Comparison of ENCODE assay signal across 17 cellular contexts in the genomic region with DNA sequence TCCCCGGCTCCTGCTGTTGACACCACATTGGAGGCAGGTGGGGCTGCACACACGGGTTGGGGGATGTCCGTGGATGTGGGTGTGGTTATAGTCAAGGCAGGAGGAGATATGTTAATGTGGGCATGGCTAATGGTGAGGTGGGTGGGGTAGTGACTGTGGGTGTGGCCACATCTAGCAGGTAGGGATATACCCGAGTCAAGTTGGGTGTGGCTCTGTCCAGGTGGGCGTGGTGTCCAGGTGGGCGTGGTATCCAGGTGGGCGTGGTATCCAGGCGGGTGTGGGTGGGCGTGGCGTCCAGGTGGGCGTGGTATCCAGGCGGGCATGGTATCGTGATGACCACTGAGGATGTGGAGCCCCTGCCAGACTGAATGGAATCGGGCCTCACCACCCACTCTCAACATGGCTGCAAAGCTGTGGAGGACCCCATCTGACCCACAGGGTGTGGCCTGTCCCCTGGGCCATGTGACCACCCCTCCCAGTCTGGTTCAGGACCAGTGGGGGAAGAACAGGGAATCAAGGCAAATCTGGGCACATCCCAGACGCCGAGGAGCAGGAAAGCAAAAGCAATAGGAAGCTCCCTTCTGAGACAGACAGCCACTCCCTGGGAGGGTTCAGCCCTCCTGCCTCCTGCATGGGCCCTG. TPM values are rescaled to one million over a fixed set of nuclear protein-coding genes. Genes with fewer than 3 reads are reported as not detected.
DNase-seq lines count a peak whose midpoint lies in the region; ATAC-seq, FAIRE-seq and TF ChIP-seq lines count a peak whose summit lies in the region.
"Had no signal": no experiment of that assay in that cellular context is flagged by ENCODE, and none has a peak within 500 bp of the region (broad histone marks: within the 10 kb centered on the region; RNA-seq: fewer than 3 reads in every experiment).

No MANE protein-coding gene starts in this region.

- no CpG with 5 or more reads among the region's 16 CpGs for WGBS in mesendoderm (ENCODE audit: extremely low coverage, insufficient coverage, low lambda C conversion rate)

- H2BK15ac ChIP-seq in mesendoderm (replicated peaks; ENCODE audit: low read depth) = no peak overlapping the region

- H3K4me1 ChIP-seq in HEK293 (ENCODE audit: control insufficient read depth, insufficient read depth, low read length) (no peaks in the 10 kb centered on the region), mesendoderm (ENCODE audit: control insufficient read depth, low read depth, low read length) (no peaks in the 10 kb centered on the region)
- H3K4me1 ChIP-seq: HAP-1, sigmoid colon had no signal

- TF ChIP-seq CTCF in HEK293 (tag by site-specific recombination; IDR thresholded peaks at IDR 0.05) (no peak), RWPE1 (conservative IDR thresholded peaks at IDR 0.05; ENCODE audit: low read depth) (no peak)

- no peak overlapping the region for H4K5ac ChIP-seq in mesendoderm (ENCODE audit: low read length)

- no peak overlapping the region for H3K18ac ChIP-seq in mesendoderm (ENCODE audit: low read length)

- H3K27ac ChIP-seq in HEK293 (ENCODE audit: extremely low read depth, low read depth, low read length) (no peak overlapping the region), RWPE1 (no peak overlapping the region; the same call in 1 of the 2 replicates), mesendoderm (ENCODE audit: low read depth, low read length) (no peak overlapping the region)
- H3K27ac ChIP-seq: 22Rv1, sigmoid colon had no signal

- CTCF ChIA-PET in HEK293 (lab: Yijun Ruan, JAX) = no interaction called here
- CTCF ChIA-PET in RWPE1 (lab: Yijun Ruan, JAX) = interaction anchor here (0.6 kb wide), 1 partner anchor 15 kb away, joined by 3 read pairs; no protein-coding TSS in a partner anchor

- DNase-seq in DMS53 (lab: John Stamatoyannopoulos, UW) (peak; percentile 30), DMS53 treated with DMSO at 0.1 percent for 48 hours (lab: John Stamatoyannopoulos, UW; ENCODE audit: unreplicated experiment) (no peak), RWPE1 (ENCODE audit: low spot score) (peak; percentile 41), mesendoderm (peak; percentile 59), RCC 7860 (ENCODE audit: low spot score) (no peak), NCI-H187 treated with DMSO at 0.1 percent for 48 hours (lab: John Stamatoyannopoulos, UW) (no peak)
- DNase-seq: activated CD4-positive, alpha-beta T cell treated with anti-CD3 and anti-CD28 coated beads, Interleukin-2, amount 50 U/mL, for 4 hours; activated effector memory CD4-positive, alpha-beta T cell treated with anti-CD3 and anti-CD28 coated beads, Interleukin-2, amount 50 U/mL, for 16 hours; COR-L47; dorsolateral prefrontal cortex; sigmoid colon; stimulated activated naive CD4-positive, alpha-beta T cell treated with Interleukin-2 at 50 U/mL for 16 hours; T-helper 2 cell had no signal

- no peaks in the 10 kb centered on the region for H3K79me1 ChIP-seq in mesendoderm (ENCODE audit: low read length)

- no peak overlapping the region for H4K8ac ChIP-seq in mesendoderm (ENCODE audit: low read depth, low read length)

- H2BK120ac ChIP-seq in mesendoderm (ENCODE audit: low read depth, low read length) = no peak overlapping the region

- no peak overlapping the region for H3K4me2 ChIP-seq in mesendoderm (ENCODE audit: low read length)

- H2BK5ac ChIP-seq in mesendoderm (ENCODE audit: low read length) = no peak overlapping the region

- no peak for FAIRE-seq in RCC 7860 (lab: Jason Lieb, UNC)

- POLR2A ChIA-PET in HEK293 (lab: Yijun Ruan, JAX) (no interaction called here), RWPE1 (lab: Yijun Ruan, JAX; ENCODE audit: low non-redundant PET) (no interaction called here)

- H3K79me2 ChIP-seq in mesendoderm (ENCODE audit: control insufficient read depth, insufficient read depth, low read length) = no peaks in the 10 kb centered on the region

- H3K56ac ChIP-seq in mesendoderm (ENCODE audit: low read length) = no peak overlapping the region

- H3K4ac ChIP-seq in mesendoderm (ENCODE audit: low read depth, low read length) = no peak overlapping the region

- no peak overlapping the region for H3K9ac ChIP-seq in mesendoderm (ENCODE audit: low read length)

- no peak overlapping the region for H2AK5ac ChIP-seq in mesendoderm (ENCODE audit: low read length)

- H3K4me3 ChIP-seq in HEK293 (ENCODE audit: low read depth, low read length) (no peak overlapping the region), mesendoderm (ENCODE audit: low read length) (no peak overlapping the region)
- H3K4me3 ChIP-seq: dorsolateral prefrontal cortex, HAP-1, sigmoid colon had no signal

- H3K27me3 ChIP-seq in mesendoderm (ENCODE audit: insufficient read depth, low read length, poor library complexity) = no peaks in the 10 kb centered on the region
- H3K27me3 ChIP-seq: dorsolateral prefrontal cortex, sigmoid colon had no signal

- no peak overlapping the region for H3K23ac ChIP-seq in mesendoderm (ENCODE audit: low read length)

- no peaks in the 10 kb centered on the region for H3K36me3 ChIP-seq in HEK293 (ENCODE audit: control insufficient read depth in 2 of 2, insufficient read depth in 1 of 2, low read length in 2 of 2)
- no peaks in the 10 kb centered on the region for H3K36me3 ChIP-seq in mesendoderm (ENCODE audit: control insufficient read depth, insufficient read depth, low read length)
- H3K36me3 ChIP-seq: HAP-1 had no signal

- H3K9me3 ChIP-seq in HEK293 (ENCODE audit: control insufficient read depth, insufficient read depth, low read depth, low read length) = no peaks in the 10 kb centered on the region
- H3K9me3 ChIP-seq: HAP-1, sigmoid colon had no signal

- no peak for ATAC-seq in GM19035 (IDR thresholded peaks at IDR 0.05; ENCODE audit: unreplicated experiment)

TF ChIP-seq in HEK293, 187 proteins besides CTCF, POLR2A, EP300 and RAD21 (continues in another document):
- TF ChIP-seq KLF1 (tag by site-specific recombination; IDR thresholded peaks at IDR 0.05) (peak; percentile 100), ZNF274 (IDR thresholded peaks at IDR 0.05; ENCODE audit: low read length) (no peak), ZNF274 (tag by site-specific recombination; IDR thresholded peaks at IDR 0.05; ENCODE audit: borderline replicate concordance) (no peak), ZNF266 (tag by site-specific recombination; IDR thresholded peaks at IDR 0.05; ENCODE audit: low read depth) (no peak), ZFHX2 (tag by site-specific recombination; conservative IDR thresholded peaks at IDR 0.05) (peak; percentile 71), KLF8 (tag by site-specific recombination; IDR thresholded peaks at IDR 0.05) (peak; percentile 99), ZNF791 (tag by site-specific recombination; IDR thresholded peaks at IDR 0.05) (no peak), ZNF670 (tag by site-specific recombination; IDR thresholded peaks at IDR 0.05; ENCODE audit: low read depth) (no peak), ZSCAN4 (tag by site-specific recombination; IDR thresholded peaks at IDR 0.05) (no peak), IKZF3 (tag by site-specific recombination; IDR thresholded peaks at IDR 0.05) (no peak), ZNF112 (tag by site-specific recombination; IDR thresholded peaks at IDR 0.05) (no peak), GLI4 (tag by site-specific recombination; IDR thresholded peaks at IDR 0.05) (no peak), ZNF426 (tag by site-specific recombination; IDR thresholded peaks at IDR 0.05) (no peak), BCL11A (tag by site-specific recombination; IDR thresholded peaks at IDR 0.05; ENCODE audit: low read depth) (no peak), ZNF600 (tag by site-specific recombination; IDR thresholded peaks at IDR 0.05) (no peak), KLF9 (tag by site-specific recombination; IDR thresholded peaks at IDR 0.05; ENCODE audit: low read depth) (peak; percentile 99), MZF1 (tag by site-specific recombination; IDR thresholded peaks at IDR 0.05; ENCODE audit: borderline replicate concordance) (no peak), WT1 (tag by site-specific recombination; IDR thresholded peaks at IDR 0.05) (no peak), ZNF132 (tag by site-specific recombination; IDR thresholded peaks at IDR 0.05; ENCODE audit: borderline replicate concordance) (no peak), ZBTB48 (tag by site-specific recombination; IDR thresholded peaks at IDR 0.05) (no peak), ZEB2 (tag by site-specific recombination; IDR thresholded peaks at IDR 0.05) (no peak), EGR2 (tag by site-specific recombination; IDR thresholded peaks at IDR 0.05; ENCODE audit: low read depth) (peak; percentile 85)
- TF ChIP-seq, protein P1, sequence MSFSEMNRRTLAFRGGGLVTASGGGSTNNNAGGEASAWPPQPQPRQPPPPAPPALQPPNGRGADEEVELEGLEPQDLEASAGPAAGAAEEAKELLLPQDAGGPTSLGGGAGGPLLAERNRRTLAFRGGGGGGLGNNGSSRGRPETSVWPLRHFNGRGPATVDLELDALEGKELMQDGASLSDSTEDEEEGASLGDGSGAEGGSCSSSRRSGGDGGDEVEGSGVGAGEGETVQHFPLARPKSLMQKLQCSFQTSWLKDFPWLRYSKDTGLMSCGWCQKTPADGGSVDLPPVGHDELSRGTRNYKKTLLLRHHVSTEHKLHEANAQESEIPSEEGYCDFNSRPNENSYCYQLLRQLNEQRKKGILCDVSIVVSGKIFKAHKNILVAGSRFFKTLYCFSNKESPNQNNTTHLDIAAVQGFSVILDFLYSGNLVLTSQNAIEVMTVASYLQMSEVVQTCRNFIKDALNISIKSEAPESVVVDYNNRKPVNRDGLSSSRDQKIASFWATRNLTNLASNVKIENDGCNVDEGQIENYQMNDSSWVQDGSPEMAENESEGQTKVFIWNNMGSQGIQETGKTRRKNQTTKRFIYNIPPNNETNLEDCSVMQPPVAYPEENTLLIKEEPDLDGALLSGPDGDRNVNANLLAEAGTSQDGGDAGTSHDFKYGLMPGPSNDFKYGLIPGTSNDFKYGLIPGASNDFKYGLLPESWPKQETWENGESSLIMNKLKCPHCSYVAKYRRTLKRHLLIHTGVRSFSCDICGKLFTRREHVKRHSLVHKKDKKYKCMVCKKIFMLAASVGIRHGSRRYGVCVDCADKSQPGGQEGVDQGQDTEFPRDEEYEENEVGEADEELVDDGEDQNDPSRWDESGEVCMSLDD (tag by site-specific recombination; IDR thresholded peaks at IDR 0.05) = no peak

RNA-seq across cellular contexts. Expression of gene MAN2B2, which starts 21.0 kb away (rescaled TPM):
- 1.3 TPM for polyA plus RNA-seq in mesendoderm (2013, experiment 1 of 2)
- polyA plus RNA-seq in mesendoderm (2013, experiment 2 of 2) = 1.3 TPM

RNA-seq across cellular contexts. Expression of gene MRFAP1, which starts 44.5 kb away (rescaled TPM):
- 311 TPM for polyA plus RNA-seq in mesendoderm (2013, experiment 1 of 2)
- polyA plus RNA-seq in mesendoderm (2013, experiment 2 of 2) = 301 TPM

Comparison
In these comparisons a context has a peak if more than half of its experiments do, and no peak if none do; other contexts are left out.
1. DNase-seq: peak in DMS53 (single experiment), RWPE1 (single experiment) and mesendoderm (single experiment); none in DMS53 treated with DMSO at 0.1 percent for 48 hours (single experiment), RCC 7860 (single experiment) and NCI-H187 treated with DMSO at 0.1 percent for 48 hours (single experiment).